ENCODE assay signal across 9 cellular contexts in the genomic region with DNA sequence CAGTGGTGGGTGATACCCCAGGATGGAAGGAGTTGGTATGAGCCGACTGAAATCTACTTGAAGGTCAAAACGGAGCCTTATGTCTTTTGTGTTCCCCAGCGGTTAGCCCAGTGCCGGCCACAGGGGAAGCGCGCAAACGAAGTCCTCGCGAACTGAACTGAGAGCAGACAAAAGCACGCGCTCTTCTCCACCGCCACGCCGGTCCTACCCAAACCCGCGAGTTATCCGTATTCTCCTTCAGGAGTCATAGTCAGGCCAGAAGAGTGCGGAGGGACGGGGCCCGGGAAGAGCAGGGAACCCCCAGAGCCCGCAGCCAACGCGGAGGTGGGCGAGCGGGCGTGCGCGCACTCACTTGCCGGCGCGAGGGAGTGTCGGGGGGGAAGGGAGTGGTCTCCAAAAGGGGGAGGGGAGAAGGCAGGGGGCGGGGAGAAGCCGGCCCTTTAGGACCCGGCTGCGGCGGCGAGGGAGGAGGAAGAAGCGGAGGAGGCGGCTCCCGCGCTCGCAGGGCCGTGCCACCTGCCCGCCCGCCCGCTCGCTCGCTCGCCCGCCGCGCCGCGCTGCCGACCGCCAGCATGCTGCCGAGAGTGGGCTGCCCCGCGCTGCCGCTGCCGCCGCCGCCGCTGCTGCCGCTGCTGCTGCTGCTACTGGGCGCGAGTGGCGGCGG. TPM values are rescaled to one million over a fixed set of nuclear protein-coding genes. Genes with fewer than 3 reads are reported as not detected.
A peak's percentile ranks its signal among the peaks of the same experiment; 100 is the strongest.
DNase-seq lines count a peak whose midpoint lies in the region; ATAC-seq lines count a peak whose summit lies in the region.
"Had no signal": no experiment of that assay in that cellular context is flagged by ENCODE, and none has a peak within 500 bp of the region (broad histone marks: within the 10 kb centered on the region; RNA-seq: fewer than 3 reads in every experiment).

TSS of gene IGFBP2 (plus strand) at position 469 of the 664 bp plus-strand sequence. CDS start at position 573, 104 bp downstream.

- DNase-seq in COR-L47 (lab: John Stamatoyannopoulos, UW) (peak; percentile 49), SKM-1 treated with dmso at 0.1 percent for 144 hours (lab: John Stamatoyannopoulos, UW; ENCODE audit: unreplicated experiment) (peak; percentile 67), lung microvascular endothelial cell (ENCODE audit: low read depth in 2 of 2) (peak in 1 of 2 donors; percentile 40)
- peak; percentile 63 for DNase-seq in stimulated activated naive CD8-positive, alpha-beta T cell treated with anti-CD3 and anti-CD28 coated beads, Interleukin-15, Interleukin-2, amounts not matched to agents 100 U/mL and 50 U/mL, for 24 hours

- H3K4me1 ChIP-seq in HUES6 (ENCODE audit: control insufficient read depth, insufficient read depth, low read length) (peaks cover 33% of the 10 kb centered on the region), duodenal mucosa (ENCODE audit: control insufficient read depth in 1 of 2, insufficient read depth in 2 of 2, low read length in 2 of 2) (peaks cover 22 to 26% of the 10 kb centered on the region in 2 donors)

- H3K9me3 ChIP-seq in HUES6 (ENCODE audit: control insufficient read depth, insufficient read depth, low read depth, low read length) (no peaks in the 10 kb centered on the region), duodenal mucosa (ENCODE audit: control insufficient read depth in 1 of 2, low read length in 2 of 2) (no peaks in the 10 kb centered on the region)

- H3K4me3 ChIP-seq in HUES6 (ENCODE audit: low read depth, low read length) (peak within 1 kb of the TSS; percentile 78), duodenal mucosa (ENCODE audit: low read depth in 1 of 2, low read length in 2 of 2) (peak within 1 kb of the TSS; percentile 78 to 79)

- H3K36me3 ChIP-seq in HUES6 (ENCODE audit: control insufficient read depth, insufficient read depth, low read length): no peaks in the 10 kb centered on the region
- H3K36me3 ChIP-seq in duodenal mucosa (ENCODE audit: control insufficient read depth in 1 of 2, insufficient read depth in 2 of 2, low read length in 2 of 2): no peaks in the 10 kb centered on the region

- H3K27me3 ChIP-seq in HUES6 (ENCODE audit: control insufficient read depth, insufficient read depth, low read length) (peaks cover 27% of the 10 kb centered on the region), duodenal mucosa (ENCODE audit: control insufficient read depth in 1 of 2, insufficient read depth in 2 of 2, low read length in 2 of 2) (peaks cover 8 to 15% of the 10 kb centered on the region in 2 donors)

- H3K9ac ChIP-seq in HUES6 (ENCODE audit: low read length) (peak within 1 kb of the TSS; percentile 69), duodenal mucosa (ENCODE audit: low read depth in 1 of 2, low read length in 2 of 2) (peak within 1 kb of the TSS; percentile 47 to 55)
- H3K9ac ChIP-seq: KMS-11 had no signal

- ATAC-seq in stimulated activated naive CD8-positive, alpha-beta T cell treated with anti-CD3 and anti-CD28 coated beads, Interleukin-15, Interleukin-2, amounts not matched to agents 100 U/mL and 50 U/mL, for 24 hours: peak; percentile 58
- ATAC-seq in GM21526 (IDR thresholded peaks at IDR 0.05; ENCODE audit: low FRiP score, unreplicated experiment) (no peak), HG02840 (IDR thresholded peaks at IDR 0.05; ENCODE audit: low FRiP score, unreplicated experiment) (no peak)

- H3K27ac ChIP-seq in HUES6 (ENCODE audit: low read depth, low read length) (no peak within 1 kb of the TSS), duodenal mucosa (ENCODE audit: low read depth, low read length) (peak within 1 kb of the TSS; percentile 20)
- H3K27ac ChIP-seq: KMS-11 had no signal

RNA-seq across cellular contexts. Expression of gene IGFBP2, which starts in this region (rescaled TPM):
- total RNA-seq in lung microvascular endothelial cell: 24.0 and 56.2 TPM in 2 replicates
